In genomic region chr19:56272448-56272847, GRCh38 we compare ENCODE assay signal across 30 cellular contexts. TPM values are rescaled to one million over a fixed set of nuclear protein-coding genes. Genes with fewer than 3 reads are reported as not detected.
"Had no signal": no experiment of that assay in that cellular context is flagged by ENCODE, and none has a peak within 500 bp of the region (broad histone marks: within the 10 kb centered on the region; RNA-seq: fewer than 3 reads in every experiment).

Gene EDDM13, plus strand, starts transcription at chr19:56272748. Its CDS starts 87 bp downstream, at chr19:56272835.

- H3K27ac Mint-ChIP-seq: activated B cell treated with CpG ODN at 0.5 μM for 24 hours; activated CD4-positive, alpha-beta T cell treated with anti-CD3 and anti-CD28 coated beads for 36 hours; activated naive CD8-positive, alpha-beta T cell treated with anti-CD3 and anti-CD28 coated beads for 36 hours; naive thymus-derived CD4-positive, alpha-beta T cell; neural progenitor cell; stimulated activated naive CD8-positive, alpha-beta T cell treated with anti-CD3 and anti-CD28 coated beads, Interleukin-15, Interleukin-2, amounts not matched to agents 100 ng/mL and 50 ng/mL, for 24 hours had no signal

- H3K9me3 Mint-ChIP-seq: activated naive CD8-positive, alpha-beta T cell treated with anti-CD3 and anti-CD28 coated beads for 36 hours; central memory CD8-positive, alpha-beta T cell; immature natural killer cell; stimulated activated naive CD8-positive, alpha-beta T cell treated with anti-CD3 and anti-CD28 coated beads, Interleukin-15, Interleukin-2, amounts not matched to agents 100 ng/mL and 50 ng/mL, for 24 hours had no signal

- H3K9ac ChIP-seq: neural progenitor cell had no signal

- H3K27me3 ChIP-seq: breast epithelium, foreskin keratinocyte, hepatocyte, neural progenitor cell, right atrium auricular region, tibial artery had no signal

- H3K27me3 Mint-ChIP-seq: activated B cell treated with CpG ODN at 0.5 μM for 24 hours; activated CD4-positive, alpha-beta T cell treated with anti-CD3 and anti-CD28 coated beads for 36 hours; activated naive CD8-positive, alpha-beta T cell treated with anti-CD3 and anti-CD28 coated beads for 36 hours; central memory CD8-positive, alpha-beta T cell; naive thymus-derived CD4-positive, alpha-beta T cell; stimulated activated naive CD8-positive, alpha-beta T cell treated with anti-CD3 and anti-CD28 coated beads, Interleukin-15, Interleukin-2, amounts not matched to agents 100 ng/mL and 50 ng/mL, for 24 hours had no signal

- H3K27ac ChIP-seq: breast epithelium, coronary artery, foreskin keratinocyte, hepatocyte, lower lobe of right lung, neural progenitor cell, psoas muscle, right atrium auricular region, tibial artery had no signal

- H3K4me2 ChIP-seq: hepatocyte, neural progenitor cell had no signal

- H3K4me1 Mint-ChIP-seq: activated B cell treated with CpG ODN at 0.5 μM for 24 hours; activated CD4-positive, alpha-beta T cell treated with anti-CD3 and anti-CD28 coated beads for 36 hours; activated naive CD8-positive, alpha-beta T cell treated with anti-CD3 and anti-CD28 coated beads for 36 hours; central memory CD8-positive, alpha-beta T cell had no signal

- DNase-seq: activated B cell treated with CpG ODN at 0.5 μM for 24 hours; activated CD4-positive, alpha-beta T cell treated with anti-CD3 and anti-CD28 coated beads for 36 hours; activated CD4-positive, alpha-beta T cell treated with anti-CD3 and anti-CD28 coated beads, Interleukin-2, amount 50 U/mL, for 4 hours; activated CD8-positive, alpha-beta memory T cell treated with anti-CD3 and anti-CD28 coated beads for 24 hours; activated CD8-positive, alpha-beta memory T cell treated with anti-CD3 and anti-CD28 coated beads, Interleukin-2, amount 50 U/mL, for 48 hours; activated naive CD4-positive, alpha-beta T cell treated with Interleukin-2 at 50 U/mL for 16 hours; activated naive CD8-positive, alpha-beta T cell treated with anti-CD3 and anti-CD28 coated beads for 36 hours; activated T-cell treated with anti-CD3 and anti-CD28 coated beads, Interleukin-2, amount 50 U/mL, for 4 hours; foreskin keratinocyte; immature natural killer cell; lower lobe of right lung; naive thymus-derived CD4-positive, alpha-beta T cell; psoas muscle; stimulated activated CD4-positive, alpha-beta T cell treated with anti-CD3 and anti-CD28 coated beads, Interleukin-12 subunit alpha, Interleukin-12 subunit beta, amount 100 ng/mL, for 4 hours; T-helper 1 cell; T1000; tibial artery had no signal

- H3K79me2 ChIP-seq: hepatocyte had no signal

- H3K4me1 ChIP-seq: breast epithelium, foreskin keratinocyte, neural progenitor cell, psoas muscle, right atrium auricular region, tibial artery had no signal

- H3K4me3 Mint-ChIP-seq: activated B cell treated with CpG ODN at 0.5 μM for 24 hours; activated CD4-positive, alpha-beta T cell treated with anti-CD3 and anti-CD28 coated beads for 36 hours; activated naive CD8-positive, alpha-beta T cell treated with anti-CD3 and anti-CD28 coated beads for 36 hours; activated T-cell treated with anti-CD3 and anti-CD28 coated beads, Interleukin-2, amount 50 U/mL, for 4 hours; central memory CD8-positive, alpha-beta T cell; immature natural killer cell; naive thymus-derived CD4-positive, alpha-beta T cell; neural progenitor cell; stimulated activated naive CD8-positive, alpha-beta T cell treated with anti-CD3 and anti-CD28 coated beads, Interleukin-15, Interleukin-2, amounts not matched to agents 100 ng/mL and 50 ng/mL, for 24 hours had no signal

- H3K9me3 ChIP-seq: breast epithelium, lower lobe of right lung, psoas muscle, right atrium auricular region, tibial artery had no signal

- H3K4me3 ChIP-seq: breast epithelium, coronary artery, hepatocyte, lower lobe of right lung, neural progenitor cell, psoas muscle, right atrium auricular region, tibial artery had no signal

- H2AFZ ChIP-seq: hepatocyte, neural progenitor cell had no signal

- ATAC-seq: activated CD4-positive, alpha-beta T cell treated with anti-CD3 and anti-CD28 coated beads for 36 hours; activated T-cell treated with anti-CD3 and anti-CD28 coated beads, Interleukin-2, amount 50 U/mL, for 4 hours; foreskin keratinocyte; left lobe of liver; lower lobe of right lung; naive thymus-derived CD4-positive, alpha-beta T cell; psoas muscle had no signal

- H3K36me3 ChIP-seq: breast epithelium, neural progenitor cell, right atrium auricular region had no signal

- FAIRE-seq: endometrium had no signal

RNA-seq across cellular contexts. Expression of gene EDDM13, which starts in this region (rescaled TPM):
- total RNA-seq: activated B cell treated with CpG ODN at 0.5 μM for 24 hours, hepatocyte, kidney epithelial cell, left lobe of liver, mesenteric fat pad, osteocyte, right atrium auricular region, urinary bladder had no signal
- polyA plus RNA-seq: hepatocyte, psoas muscle had no signal
